ENCODE assay signal across 2 cellular contexts in genomic region chr13:75864718-75865117, GRCh38.
TF ChIP-seq lines count a peak whose summit lies in the region.

No MANE protein-coding gene starts in this region.

TF ChIP-seq in IMR-90, 13 proteins besides CTCF, POLR2A, EP300 and RAD21:
- no peak for TF ChIP-seq RCOR1 (IDR thresholded peaks at IDR 0.05; ENCODE audit: insufficient replicate concordance, low read length)
- TF ChIP-seq MAFK (IDR thresholded peaks at IDR 0.05; ENCODE audit: low read depth, low read length): no peak
- no peak for TF ChIP-seq USF2 (IDR thresholded peaks at IDR 0.05; ENCODE audit: low read depth, low read length)
- peak; percentile 92 for TF ChIP-seq CEBPB (IDR thresholded peaks at IDR 0.05; ENCODE audit: low read depth, low read length)
- TF ChIP-seq, protein P1, sequence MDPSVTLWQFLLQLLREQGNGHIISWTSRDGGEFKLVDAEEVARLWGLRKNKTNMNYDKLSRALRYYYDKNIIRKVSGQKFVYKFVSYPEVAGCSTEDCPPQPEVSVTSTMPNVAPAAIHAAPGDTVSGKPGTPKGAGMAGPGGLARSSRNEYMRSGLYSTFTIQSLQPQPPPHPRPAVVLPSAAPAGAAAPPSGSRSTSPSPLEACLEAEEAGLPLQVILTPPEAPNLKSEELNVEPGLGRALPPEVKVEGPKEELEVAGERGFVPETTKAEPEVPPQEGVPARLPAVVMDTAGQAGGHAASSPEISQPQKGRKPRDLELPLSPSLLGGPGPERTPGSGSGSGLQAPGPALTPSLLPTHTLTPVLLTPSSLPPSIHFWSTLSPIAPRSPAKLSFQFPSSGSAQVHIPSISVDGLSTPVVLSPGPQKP (IDR thresholded peaks at IDR 0.05; ENCODE audit: borderline replicate concordance, low read depth, low read length): no peak
- no peak for TF ChIP-seq RFX5 (IDR thresholded peaks at IDR 0.05; ENCODE audit: low read depth, low read length)
- TF ChIP-seq NFE2L2 (IDR thresholded peaks at IDR 0.05; ENCODE audit: low read depth, low read length): no peak
- TF ChIP-seq FOS (IDR thresholded peaks at IDR 0.05; ENCODE audit: low read depth, low read length): peak; percentile 53
- no peak for TF ChIP-seq MXI1 (IDR thresholded peaks at IDR 0.05; ENCODE audit: borderline replicate concordance, low read depth, low read length)
- TF ChIP-seq MAZ (IDR thresholded peaks at IDR 0.05; ENCODE audit: borderline replicate concordance, low read depth, low read length): no peak
- no peak for TF ChIP-seq SMC3 (IDR thresholded peaks at IDR 0.05; ENCODE audit: low read depth, low read length)
- no peak for TF ChIP-seq CHD1 (IDR thresholded peaks at IDR 0.05; ENCODE audit: low read depth, low read length)
- TF ChIP-seq BHLHE40 (IDR thresholded peaks at IDR 0.05; ENCODE audit: low read depth, low read length): no peak

TF ChIP-seq in K562, 482 proteins besides CTCF, POLR2A, EP300 and RAD21:
- TF ChIP-seq ZEB2 (IDR thresholded peaks at IDR 0.05): no peak
- no peak for TF ChIP-seq EZH2 (IDR thresholded peaks at IDR 0.05; ENCODE audit: borderline replicate concordance, low read depth, low read length)
